ENCODE assay signal across 18 cellular contexts in genomic region chr12:54937929-54938328, GRCh38. TPM values are rescaled to one million over a fixed set of nuclear protein-coding genes. Genes with fewer than 3 reads are reported as not detected.
DNase-seq lines count a peak whose midpoint lies in the region; ATAC-seq, FAIRE-seq and TF ChIP-seq lines count a peak whose summit lies in the region.
"Had no signal": no experiment of that assay in that cellular context is flagged by ENCODE, and none has a peak within 500 bp of the region (broad histone marks: within the 10 kb centered on the region; RNA-seq: fewer than 3 reads in every experiment).

No MANE protein-coding gene starts in this region.

- H3K4me1 ChIP-seq in K562 (replicated peaks in 1 of 2; ENCODE audit: control insufficient read depth in 2 of 2, insufficient read depth in 2 of 2, low read length in 2 of 2), result peaks cover 0 to 27% of the 10 kb centered on the region in 2 experiments; a peak in 3 of 5 replicates

- H4K20me1 ChIP-seq in K562 (replicated peaks; ENCODE audit: control insufficient read depth, insufficient read depth, low read length), result no peaks in the 10 kb centered on the region
- H4K20me1 ChIP-seq: BLaER1 treated with 17β-estradiol and CSF1 and Interleukin-3, amounts not matched to agents 10 nM and 100 nM had no signal

- no peak overlapping the region for H3K9ac ChIP-seq in K562 (ENCODE audit: insufficient read depth in 1 of 2, low read depth in 2 of 2, low read length in 2 of 2)
- H3K9ac ChIP-seq: BLaER1 treated with 17β-estradiol and CSF1 and Interleukin-3, amounts not matched to agents 10 nM and 100 nM had no signal

- H3K27me3 Mint-ChIP-seq in activated CD8-positive, alpha-beta T cell treated with anti-CD3 and anti-CD28 coated beads for 36 hours, result no peaks in the 10 kb centered on the region
- no peaks in the 10 kb centered on the region for H3K27me3 Mint-ChIP-seq in activated CD8-positive, alpha-beta T cell treated with anti-CD3 and anti-CD28 coated beads, Interleukin-2, amount 10 ng/mL, durations not matched to agents 7 days and 5 days (ENCODE audit: low read depth)
- H3K27me3 Mint-ChIP-seq in stimulated activated naive CD8-positive, alpha-beta T cell treated with anti-CD3 and anti-CD28 coated beads, Interleukin-15, Interleukin-2, amounts not matched to agents 100 ng/mL and 50 ng/mL, for 24 hours, result no peaks in the 10 kb centered on the region
- H3K27me3 Mint-ChIP-seq: CD4-positive, CD25-positive, alpha-beta regulatory T cell had no signal

- POLR2A ChIA-PET in activated CD8-positive, alpha-beta T cell treated with anti-CD3 and anti-CD28 coated beads for 36 hours (lab: Charles Lee), result no interaction called here
- POLR2A ChIA-PET in activated CD8-positive, alpha-beta T cell treated with anti-CD3 and anti-CD28 coated beads, Interleukin-2, amount 10 ng/mL, durations not matched to agents 7 days and 5 days (lab: Charles Lee), result interaction anchor here (1.6 kb wide), 1 partner anchor 47 kb away, joined by 5 read pairs; the partner anchor contains the start of gene TESPA1
- POLR2A ChIA-PET in K562 (lab: Yijun Ruan, JAX), result no interaction called here

- ATAC-seq in activated CD8-positive, alpha-beta T cell treated with anti-CD3 and anti-CD28 coated beads for 36 hours, result no peak
- no peak for ATAC-seq in activated CD8-positive, alpha-beta T cell treated with anti-CD3 and anti-CD28 coated beads, Interleukin-2, amount 10 ng/mL, durations not matched to agents 7 days and 5 days
- ATAC-seq in stimulated activated naive CD8-positive, alpha-beta T cell treated with anti-CD3 and anti-CD28 coated beads, Interleukin-15, Interleukin-2, amounts not matched to agents 100 U/mL and 50 U/mL, for 24 hours, result no peak
- no peak for ATAC-seq in K562
- no peak for ATAC-seq in stimulated activated effector memory CD8-positive, alpha-beta T cell treated with anti-CD3 and anti-CD28 coated beads, Interleukin-12 subunit alpha, Interleukin-12 subunit beta, amount 100 ng/mL, for 72 hours
- ATAC-seq: GM12878 had no signal

- no peak for TF ChIP-seq CTCF in activated CD8-positive, alpha-beta T cell treated with anti-CD3 and anti-CD28 coated beads for 36 hours (IDR thresholded peaks at IDR 0.05)
- no peak for TF ChIP-seq CTCF in K562 (IDR thresholded peaks at IDR 0.05 in 2 of 3, conservative IDR thresholded peaks at IDR 0.05 in 1 of 3; ENCODE audit: insufficient read depth in 2 of 3, low read depth in 1 of 3, low read length in 3 of 3)

- H3K36me3 Mint-ChIP-seq in activated CD8-positive, alpha-beta T cell treated with anti-CD3 and anti-CD28 coated beads for 36 hours (ENCODE audit: low read depth), result peaks cover 44% of the 10 kb centered on the region
- H3K36me3 Mint-ChIP-seq in activated CD8-positive, alpha-beta T cell treated with anti-CD3 and anti-CD28 coated beads, Interleukin-2, amount 10 ng/mL, durations not matched to agents 7 days and 5 days (ENCODE audit: low read depth), result peaks cover 34% of the 10 kb centered on the region
- peaks cover 42% of the 10 kb centered on the region for H3K36me3 Mint-ChIP-seq in stimulated activated naive CD8-positive, alpha-beta T cell treated with anti-CD3 and anti-CD28 coated beads, Interleukin-15, Interleukin-2, amounts not matched to agents 100 ng/mL and 50 ng/mL, for 24 hours (ENCODE audit: low read depth)
- peaks cover 13% of the 10 kb centered on the region for H3K36me3 Mint-ChIP-seq in stimulated activated effector memory CD8-positive, alpha-beta T cell treated with anti-CD3 and anti-CD28 coated beads, Interleukin-12 subunit alpha, Interleukin-12 subunit beta, amount 100 ng/mL, for 72 hours

- no peak overlapping the region for H2AFZ ChIP-seq in K562 (ENCODE audit: low read depth, low read length)

- H3K4me2 ChIP-seq in K562 (ENCODE audit: insufficient read depth, low read length), result no peak overlapping the region

- no peak overlapping the region for H3K27ac ChIP-seq in K562 (ENCODE audit: extremely low read depth, low read depth, low read length)

- FAIRE-seq in K562 (lab: Jason Lieb, UNC), result no peak
- FAIRE-seq: GM12878, GM18507, HTR-8/SVneo had no signal

- in situ Hi-C loops in K562 (cut with MboI), result no loop called here

- TF ChIP-seq RAD21 in K562 (CRISPR knock-in tag; conservative IDR thresholded peaks at IDR 0.05 in 1 of 2, IDR thresholded peaks at IDR 0.05 in 1 of 2), result no peak

- intact Hi-C loops in activated CD8-positive, alpha-beta T cell treated with anti-CD3 and anti-CD28 coated beads for 36 hours (cut with micrococcal nuclease), result loop anchor here (10.0 kb wide), 1 partner anchor 47 kb away; the partner anchor contains the start of gene TESPA1
- intact Hi-C loops in K562 (cut with micrococcal nuclease), result no loop called here

- BruUV-seq in K562 (replicated peaks; lab: Mats Ljungman, UMichigan), result no TSS peak

- H3K4me3 Mint-ChIP-seq in activated CD8-positive, alpha-beta T cell treated with anti-CD3 and anti-CD28 coated beads for 36 hours, result no peak overlapping the region
- H3K4me3 Mint-ChIP-seq in activated CD8-positive, alpha-beta T cell treated with anti-CD3 and anti-CD28 coated beads, Interleukin-2, amount 10 ng/mL, durations not matched to agents 7 days and 5 days, result no peak overlapping the region
- no peak overlapping the region for H3K4me3 Mint-ChIP-seq in stimulated activated naive CD8-positive, alpha-beta T cell treated with anti-CD3 and anti-CD28 coated beads, Interleukin-15, Interleukin-2, amounts not matched to agents 100 ng/mL and 50 ng/mL, for 24 hours
- no peak overlapping the region for H3K4me3 Mint-ChIP-seq in stimulated activated effector memory CD8-positive, alpha-beta T cell treated with anti-CD3 and anti-CD28 coated beads, Interleukin-12 subunit alpha, Interleukin-12 subunit beta, amount 100 ng/mL, for 72 hours
- H3K4me3 Mint-ChIP-seq: CD4-positive, CD25-positive, alpha-beta regulatory T cell; H9 had no signal

- no peak for TF ChIP-seq EP300 in K562 (IDR thresholded peaks at IDR 0.05; ENCODE audit: low read length)

- H3K27ac Mint-ChIP-seq in activated CD8-positive, alpha-beta T cell treated with anti-CD3 and anti-CD28 coated beads for 36 hours, result peak overlapping the region; percentile 7
- H3K27ac Mint-ChIP-seq in activated CD8-positive, alpha-beta T cell treated with anti-CD3 and anti-CD28 coated beads, Interleukin-2, amount 10 ng/mL, durations not matched to agents 7 days and 5 days, result no peak overlapping the region
- peak overlapping the region; percentile 45 for H3K27ac Mint-ChIP-seq in stimulated activated naive CD8-positive, alpha-beta T cell treated with anti-CD3 and anti-CD28 coated beads, Interleukin-15, Interleukin-2, amounts not matched to agents 100 ng/mL and 50 ng/mL, for 24 hours
- H3K27ac Mint-ChIP-seq in stimulated activated effector memory CD8-positive, alpha-beta T cell treated with anti-CD3 and anti-CD28 coated beads, Interleukin-12 subunit alpha, Interleukin-12 subunit beta, amount 100 ng/mL, for 72 hours, result peak overlapping the region; percentile 95
- H3K27ac Mint-ChIP-seq: H9 had no signal

- no peaks in the 10 kb centered on the region for H3K9me1 ChIP-seq in K562 (ENCODE audit: control insufficient read depth, insufficient read depth, low read length)

- no peak for DNase-seq in activated CD8-positive, alpha-beta T cell treated with anti-CD3 and anti-CD28 coated beads for 36 hours
- no peak for DNase-seq in activated CD8-positive, alpha-beta T cell treated with anti-CD3 and anti-CD28 coated beads, Interleukin-2, amount 10 ng/mL, durations not matched to agents 7 days and 5 days
- no peak for DNase-seq in stimulated activated naive CD8-positive, alpha-beta T cell treated with anti-CD3 and anti-CD28 coated beads, Interleukin-15, Interleukin-2, amounts not matched to agents 100 U/mL and 50 U/mL, for 24 hours
- no peak for DNase-seq in K562 (ENCODE audit: extremely low read depth in 1 of 4, low spot score in 3 of 4)
- no peak for DNase-seq in stimulated activated effector memory CD8-positive, alpha-beta T cell treated with anti-CD3 and anti-CD28 coated beads, Interleukin-12 subunit alpha, Interleukin-12 subunit beta, amount 100 ng/mL, for 72 hours (ENCODE audit: low spot score in 2 of 2)
- no peak for DNase-seq in SKM-1 treated with dmso at 0.1 percent for 144 hours (lab: John Stamatoyannopoulos, UW; ENCODE audit: unreplicated experiment)
- DNase-seq in GM03348 (ENCODE audit: low spot score), result no peak
- DNase-seq: 8988T; Calu3; CD4-positive, CD25-positive, alpha-beta regulatory T cell; DMS 273 treated with DMSO at 0.1 percent for 48 hours; GOT3; H9 had no signal

- H3K9me3 Mint-ChIP-seq in activated CD8-positive, alpha-beta T cell treated with anti-CD3 and anti-CD28 coated beads for 36 hours, result peaks cover 24% of the 10 kb centered on the region
- H3K9me3 Mint-ChIP-seq in activated CD8-positive, alpha-beta T cell treated with anti-CD3 and anti-CD28 coated beads, Interleukin-2, amount 10 ng/mL, durations not matched to agents 7 days and 5 days (ENCODE audit: insufficient read depth), result peaks cover 11% of the 10 kb centered on the region
- H3K9me3 Mint-ChIP-seq in stimulated activated naive CD8-positive, alpha-beta T cell treated with anti-CD3 and anti-CD28 coated beads, Interleukin-15, Interleukin-2, amounts not matched to agents 100 ng/mL and 50 ng/mL, for 24 hours, result peaks cover 4% of the 10 kb centered on the region
- peaks cover 12% of the 10 kb centered on the region for H3K9me3 Mint-ChIP-seq in stimulated activated effector memory CD8-positive, alpha-beta T cell treated with anti-CD3 and anti-CD28 coated beads, Interleukin-12 subunit alpha, Interleukin-12 subunit beta, amount 100 ng/mL, for 72 hours
- H3K9me3 Mint-ChIP-seq: CD4-positive, CD25-positive, alpha-beta regulatory T cell; H9 had no signal

- no peak for TF ChIP-seq POLR2A in K562 (conservative IDR thresholded peaks at IDR 0.05)

- H3K4me1 Mint-ChIP-seq in activated CD8-positive, alpha-beta T cell treated with anti-CD3 and anti-CD28 coated beads for 36 hours (ENCODE audit: low read depth), result peaks cover 49% of the 10 kb centered on the region
- peaks cover 40% of the 10 kb centered on the region for H3K4me1 Mint-ChIP-seq in activated CD8-positive, alpha-beta T cell treated with anti-CD3 and anti-CD28 coated beads, Interleukin-2, amount 10 ng/mL, durations not matched to agents 7 days and 5 days (ENCODE audit: low read depth)
- H3K4me1 Mint-ChIP-seq in stimulated activated naive CD8-positive, alpha-beta T cell treated with anti-CD3 and anti-CD28 coated beads, Interleukin-15, Interleukin-2, amounts not matched to agents 100 ng/mL and 50 ng/mL, for 24 hours (ENCODE audit: low read depth), result peaks cover 58% of the 10 kb centered on the region
- peaks cover 42% of the 10 kb centered on the region for H3K4me1 Mint-ChIP-seq in stimulated activated effector memory CD8-positive, alpha-beta T cell treated with anti-CD3 and anti-CD28 coated beads, Interleukin-12 subunit alpha, Interleukin-12 subunit beta, amount 100 ng/mL, for 72 hours

- H3K4me3 ChIP-seq in K562, result no peak overlapping the region
- H3K4me3 ChIP-seq: BLaER1 treated with 17β-estradiol and CSF1 and Interleukin-3, amounts not matched to agents 10 nM and 100 nM; GM12878 had no signal

- no peaks in the 10 kb centered on the region for H3K27me3 ChIP-seq in K562 (ENCODE audit: control insufficient read depth in 2 of 2, insufficient read depth in 2 of 2, low read length in 2 of 2)
- H3K27me3 ChIP-seq: BLaER1 treated with 17β-estradiol and CSF1 and Interleukin-3, amounts not matched to agents 10 nM and 100 nM had no signal

- CTCF ChIA-PET in activated CD8-positive, alpha-beta T cell treated with anti-CD3 and anti-CD28 coated beads for 36 hours (lab: Charles Lee), result interaction anchor here (1.6 kb wide), 1 partner anchor 188 kb away, joined by 3 read pairs; no protein-coding TSS in a partner anchor
- CTCF ChIA-PET in activated CD8-positive, alpha-beta T cell treated with anti-CD3 and anti-CD28 coated beads, Interleukin-2, amount 10 ng/mL, durations not matched to agents 7 days and 5 days (lab: Charles Lee), result interaction anchor here (1.0 to 1.1 kb wide), 2 partner anchors 20 to 45 kb away, joined by 3 to 4 read pairs; no protein-coding TSS in a partner anchor
- CTCF ChIA-PET in K562 (lab: Yijun Ruan, JAX; ENCODE audit: low intra/inter-chr PET ratio), result no interaction called here

- H3K36me3 ChIP-seq in K562 (ENCODE audit: control insufficient read depth, insufficient read depth, low read length), result no peaks in the 10 kb centered on the region
- H3K36me3 ChIP-seq: BLaER1 treated with 17β-estradiol and CSF1 and Interleukin-3, amounts not matched to agents 10 nM and 100 nM had no signal

- H3K9me3 ChIP-seq in K562 (replicated peaks; ENCODE audit: control insufficient read depth, insufficient read depth, low read depth, low read length), result no peaks in the 10 kb centered on the region
- H3K9me3 ChIP-seq: BLaER1 treated with 17β-estradiol and CSF1 and Interleukin-3, amounts not matched to agents 10 nM and 100 nM had no signal

- WGBS in K562 (ENCODE audit: insufficient coverage, low coverage, missing lambda C conversion rate), result 18% methylated on average over 2 of the region's 2 CpGs

- no peaks in the 10 kb centered on the region for H3K79me2 ChIP-seq in K562 (ENCODE audit: control insufficient read depth, insufficient read depth, low read length)

RNA-seq across cellular contexts. Expression of gene TESPA1, which starts 46.6 kb away (rescaled TPM):
- total RNA-seq in activated CD8-positive, alpha-beta T cell treated with anti-CD3 and anti-CD28 coated beads for 36 hours, result 100 to 1,000 TPM; 107 to 112 TPM
- total RNA-seq in activated CD8-positive, alpha-beta T cell treated with anti-CD3 and anti-CD28 coated beads, Interleukin-2, amount 10 ng/mL, durations not matched to agents 7 days and 5 days, result 10 to 100 TPM; 81.0 to 84.6 TPM
- total RNA-seq in K562 (2011; cell fraction: chromatin; rRNA removed; ENCODE audit: low replicate concordance), result 1.1 and 1.4 TPM in 2 replicates
- total RNA-seq in K562 (2011; cell fraction: nucleolus; rRNA removed), result 1.0 and 1.6 TPM in 2 replicates
- total RNA-seq in K562 (2011; cell fraction: nucleoplasm; rRNA removed), result 0.15 and 0.59 TPM in 2 replicates
- total RNA-seq in K562 (2014; rRNA removed), result 2.7 and 2.8 TPM in 2 replicates
- 3.5 and 4.4 TPM in 2 replicates for total RNA-seq in K562 (2014; rRNA removed; fragmentation: Illumina TruSeq; extraction: Trizol)
- total RNA-seq in K562 (2015; rRNA removed; fragmentation: Illumina TruSeq; extraction: Trizol), result 6.4 and 6.6 TPM in 2 replicates
- total RNA-seq in K562 (2021), result 2.4 and 3.8 TPM in 2 replicates
- 0.72 and 2.7 TPM in 2 replicates for polyA plus RNA-seq in K562 (2011; rRNA removed)
- 0.45 and 1.7 TPM in 2 replicates for polyA plus RNA-seq in K562 (2011; cell fraction: cytosol; rRNA removed)
- polyA plus RNA-seq in K562 (2011; cell fraction: nucleus; rRNA removed), result 1.8 and 7.2 TPM in 2 replicates
- polyA plus RNA-seq in K562 (2012), result 6.1 and 17.9 TPM in 2 replicates
- polyA plus RNA-seq in K562 (2014; fragmentation: Illumina TruSeq; extraction: Trizol), result 6.3 and 7.1 TPM in 2 replicates
- polyA plus RNA-seq in K562 (2014; fragmentation: Nextera tagmentation; extraction: Ambion mirVana), result 1 to 10 TPM; 1.3 to 1.5 TPM
- polyA plus RNA-seq in K562 (2014; rRNA removed), result 2.1 and 3.3 TPM in 2 replicates
- polyA minus RNA-seq in K562 (2011; rRNA and poly(A)+ RNA removed), result 0.84 and 1.7 TPM in 2 replicates
- 5.1 TPM in 1 of 2 replicates, not detected in the other for polyA minus RNA-seq in K562 (2011; cell fraction: cytosol; rRNA and poly(A)+ RNA removed)
- polyA minus RNA-seq in K562 (2011; cell fraction: nucleus; rRNA and poly(A)+ RNA removed), result 0.67 and 4.9 TPM in 2 replicates
- total RNA-seq: Calu3, H9 had no signal

Comparison
In these comparisons a context has a peak if more than half of its experiments do, and no peak if none do; other contexts are left out.
1. RNA of gene TESPA1, which starts 46.6 kb away (total RNA-seq): 107 to 112 TPM in activated CD8-positive, alpha-beta T cell treated with anti-CD3 and anti-CD28 coated beads for 36 hours and 81.0 to 84.6 TPM in activated CD8-positive, alpha-beta T cell treated with anti-CD3 and anti-CD28 coated beads, Interleukin-2, amount 10 ng/mL, durations not matched to agents 7 days and 5 days; 0.15 to 6.6 TPM in K562; every median in the first group is over 10 times any median in the second.